In genomic region chr15:84982301-84982920, GRCh38 we compare ENCODE assay signal across 8 cellular contexts. TPM values are rescaled to one million over a fixed set of nuclear protein-coding genes. Genes with fewer than 3 reads are reported as not detected.
A peak's percentile ranks its signal among the peaks of the same experiment; 100 is the strongest.
DNase-seq lines count a peak whose midpoint lies in the region; TF ChIP-seq lines count a peak whose summit lies in the region.

No MANE protein-coding gene starts in this region.

- peaks cover 0 to 53% (median 12%) of the 10 kb centered on the region in 3 donors for H3K4me1 ChIP-seq in esophagus squamous epithelium
- H3K4me1 ChIP-seq in subcutaneous abdominal adipose tissue (ENCODE audit: control insufficient read depth in 5 of 5, insufficient read depth in 5 of 5, low read length in 5 of 5) = peaks cover 3 to 58% (median 46%) of the 10 kb centered on the region in 5 donors

- DNase-seq in DMS53 (lab: John Stamatoyannopoulos, UW) (peak; percentile 50), activated T-cell treated with anti-CD3 and anti-CD28 coated beads for 24 hours (ENCODE audit: low read depth) (peak; percentile 35), esophagus squamous epithelium (lab: John Stamatoyannopoulos, UW) (no peak), NCI-H187 (lab: John Stamatoyannopoulos, UW) (no peak), kidney glomerular epithelial cell (lab: John Stamatoyannopoulos, UW) (no peak)

- H3K9me3 Mint-ChIP-seq in nephron = no peaks in the 10 kb centered on the region

- H3K27ac ChIP-seq in esophagus squamous epithelium (peak overlapping the region; percentile 86 to 97 (median 96)), subcutaneous abdominal adipose tissue (ENCODE audit: low read depth, low read length) (peak overlapping the region; percentile 80)

- H3K36me3 ChIP-seq in esophagus squamous epithelium (no peaks in the 10 kb centered on the region), subcutaneous abdominal adipose tissue (ENCODE audit: control insufficient read depth in 5 of 5, insufficient read depth in 5 of 5, low read length in 5 of 5) (no peaks in the 10 kb centered on the region)

- H3K36me3 Mint-ChIP-seq in nephron (ENCODE audit: low read depth) = no peaks in the 10 kb centered on the region

- WGBS in esophagus squamous epithelium, 2 donors = 3 to 8% methylated on average over 7 to 15 of the region's 46 CpGs

- TF ChIP-seq RAD21 in Ishikawa (IDR thresholded peaks at IDR 0.05; ENCODE audit: low read depth) = no peak

- H3K27me3 ChIP-seq in esophagus squamous epithelium = no peaks in the 10 kb centered on the region
- H3K27me3 ChIP-seq in subcutaneous abdominal adipose tissue (ENCODE audit: control insufficient read depth in 5 of 5, insufficient read depth in 4 of 5, low read length in 5 of 5) = no peaks in the 10 kb centered on the region

- peaks cover 25% of the 10 kb centered on the region for H3K4me1 Mint-ChIP-seq in nephron

- no peak for TF ChIP-seq EP300 in Ishikawa (IDR thresholded peaks at IDR 0.05; ENCODE audit: borderline replicate concordance)

- peak overlapping the region; percentile 82 to 96 (median 88) for H3K27ac Mint-ChIP-seq in nephron

- intact Hi-C loops in esophagus squamous epithelium (cut with DNase I) = no loop called here

- H3K9ac ChIP-seq in subcutaneous abdominal adipose tissue (ENCODE audit: low read length in 5 of 5) = peak overlapping the region; percentile 17 to 84 (median 82)

- no peak for TF ChIP-seq POLR2A in esophagus squamous epithelium (IDR thresholded peaks at IDR 0.05)

- H3K9me3 ChIP-seq in esophagus squamous epithelium = no peaks in the 10 kb centered on the region
- H3K9me3 ChIP-seq in subcutaneous abdominal adipose tissue (ENCODE audit: control insufficient read depth in 5 of 5, low read length in 5 of 5) = no peaks in the 10 kb centered on the region

- H3K27me3 Mint-ChIP-seq in nephron (ENCODE audit: low read depth) = peaks cover 43% of the 10 kb centered on the region

- peak overlapping the region; percentile 86 to 96 (median 92) for H3K4me3 Mint-ChIP-seq in nephron

- H3K4me3 ChIP-seq in esophagus squamous epithelium = peak overlapping the region; percentile 67 to 95 (median 88)
- H3K4me3 ChIP-seq in subcutaneous abdominal adipose tissue (ENCODE audit: low read depth in 1 of 5, low read length in 5 of 5) = peak overlapping the region; percentile 72 to 95 (median 90)

- TF ChIP-seq CTCF in esophagus squamous epithelium (IDR thresholded peaks at IDR 0.05) (no peak), nephron (IDR thresholded peaks at IDR 0.05; ENCODE audit: unreplicated experiment in 3 of 3) (no peak)

TF ChIP-seq in Ishikawa, 13 proteins besides CTCF, POLR2A, EP300 and RAD21:
- TF ChIP-seq CREB1 (IDR thresholded peaks at IDR 0.05; ENCODE audit: low read depth) = no peak
- 0 out of 2 replicates have a peak, but pooled peaks have one; percentile 30 for TF ChIP-seq TAF1 (IDR thresholded peaks at IDR 0.05; ENCODE audit: low read depth)

RNA-seq across cellular contexts. Expression of gene PDE8A, which starts 0.8 kb away (rescaled TPM):
- total RNA-seq in esophagus squamous epithelium = 10 to 100 TPM; 14.0 to 28.6 (median 22.2) TPM

Comparison
In these comparisons a context has a peak if more than half of its experiments do, and no peak if none do; other contexts are left out.
1. DNase-seq: peak in DMS53 (single experiment) and activated T-cell treated with anti-CD3 and anti-CD28 coated beads for 24 hours (single experiment); none in esophagus squamous epithelium (single experiment), NCI-H187 (0 of 2) and kidney glomerular epithelial cell (single experiment).